1 cellular context compared by ENCODE assay signal in genomic region chr11:47483408-47483807, GRCh38.
A peak's percentile ranks its signal among the peaks of the same experiment; 100 is the strongest.
TF ChIP-seq lines count a peak whose summit lies in the region.

No MANE protein-coding gene starts in this region.

TF ChIP-seq in HepG2, 621 proteins besides CTCF, POLR2A, EP300 and RAD21:
- TF ChIP-seq ZKSCAN1 (IDR thresholded peaks at IDR 0.05; ENCODE audit: low read length): peak; percentile 77; the same call in 1 of the 2 replicates
- TF ChIP-seq ZNF207 (IDR thresholded peaks at IDR 0.05; ENCODE audit: borderline replicate concordance): no peak
TF ChIP-seq in HepG2: peak in this region for 1.
